In genomic region chr20:23235173-23236027, GRCh38 we compare ENCODE assay signal across 8 cellular contexts.
DNase-seq lines count a peak whose midpoint lies in the region; ATAC-seq and TF ChIP-seq lines count a peak whose summit lies in the region.

No MANE protein-coding gene starts in this region.

- no peaks in the 10 kb centered on the region for H3K9me3 ChIP-seq in ovary

- H3K27me3 ChIP-seq in foreskin keratinocyte (peaks cover 24% of the 10 kb centered on the region), ovary (no peaks in the 10 kb centered on the region)

- ATAC-seq in GM18909 (IDR thresholded peaks at IDR 0.05; ENCODE audit: poor library complexity, unreplicated experiment) (peak; percentile 52), foreskin keratinocyte (peak; percentile 92), GM19467 (IDR thresholded peaks at IDR 0.05; ENCODE audit: unreplicated experiment) (no peak)

- peak; percentile 76 for DNase-seq in CD1c-positive myeloid dendritic cell (ENCODE audit: extremely low spot score)
- peak; percentile 39 for DNase-seq in NCI-H1092 (lab: John Stamatoyannopoulos, UW)
- DNase-seq in foreskin keratinocyte = peak in 1 of 2 donors; percentile 41
- DNase-seq in ovary = peak; percentile 76 to 83 (median 79)
- no peak for DNase-seq in NCI-H2107 (lab: John Stamatoyannopoulos, UW)

- intact Hi-C loops in ovary (cut with DNase I) = loop anchor here in 3 of 4 donors (1.0 to 5.0 kb wide), 4 partner anchors 183 to 543 kb away; no protein-coding TSS in a partner anchor

- H3K4me3 ChIP-seq in WI38 (ENCODE audit: low read depth, low read length) = no peak overlapping the region
- no peak overlapping the region for H3K4me3 ChIP-seq in ovary

- no peak for TF ChIP-seq POLR2A in ovary (IDR thresholded peaks at IDR 0.05)

- 28 to 37% (median 30%) methylated on average over 9 of the region's 9 CpGs for WGBS in ovary, 3 donors

- peak; percentile 85 for TF ChIP-seq CTCF in WI38 (IDR thresholded peaks at IDR 0.05; ENCODE audit: low read depth, low read length)
- TF ChIP-seq CTCF in foreskin keratinocyte (conservative IDR thresholded peaks at IDR 0.05) = peak; percentile 82
- peak; percentile 60 to 80 (median 71) for TF ChIP-seq CTCF in ovary (IDR thresholded peaks at IDR 0.05)

- H3K4me1 ChIP-seq in foreskin keratinocyte (no peaks in the 10 kb centered on the region), ovary (ENCODE audit: insufficient read depth) (peaks cover 8% of the 10 kb centered on the region)

- H3K27ac ChIP-seq in foreskin keratinocyte (no peak overlapping the region), ovary (no peak overlapping the region)

- H3K36me3 ChIP-seq in ovary = no peaks in the 10 kb centered on the region

- no peak for TF ChIP-seq EP300 in ovary (IDR thresholded peaks at IDR 0.05)
